In genomic region chr19:6274756-6275155, GRCh38 we compare ENCODE assay signal across 12 cellular contexts. TPM values are rescaled to one million over a fixed set of nuclear protein-coding genes. Genes with fewer than 3 reads are reported as not detected.
DNase-seq lines count a peak whose midpoint lies in the region; ATAC-seq and TF ChIP-seq lines count a peak whose summit lies in the region.
"Had no signal": no experiment of that assay in that cellular context is flagged by ENCODE, and none has a peak within 500 bp of the region (broad histone marks: within the 10 kb centered on the region; RNA-seq: fewer than 3 reads in every experiment).

No MANE protein-coding gene starts in this region.

- POLR2A ChIA-PET in IMR-90 (lab: Charles Lee; ENCODE audit: unreplicated experiment): interaction anchor here (0.6 kb wide), 1 partner anchor 96 kb away, joined by 3 read pairs; no protein-coding TSS in a partner anchor
- POLR2A ChIA-PET in CD4-positive, alpha-beta T cell (lab: Charles Lee): no interaction called here

- H3K9me3 ChIP-seq in IMR-90 (ENCODE audit: control insufficient read depth, insufficient read depth, low read length) (no peaks in the 10 kb centered on the region), liver (ENCODE audit: control insufficient read depth in 4 of 4, low read length in 3 of 4) (no peaks in the 10 kb centered on the region), stomach (no peaks in the 10 kb centered on the region)
- H3K9me3 ChIP-seq in CD4-positive, alpha-beta T cell (ENCODE audit: control insufficient read depth, low read length): no peaks in the 10 kb centered on the region

- peak overlapping the region; percentile 68; the same call in 1 of the 2 replicates for H3K4me2 ChIP-seq in IMR-90 (ENCODE audit: low read depth, low read length)

- peaks cover 66% of the 10 kb centered on the region for H3K4me1 ChIP-seq in IMR-90 (ENCODE audit: control insufficient read depth, insufficient read depth, low read length)
- peaks cover 60 to 91% (median 80%) of the 10 kb centered on the region in 4 donors for H3K4me1 ChIP-seq in liver (ENCODE audit: control insufficient read depth in 4 of 4, insufficient read depth in 4 of 4, low read length in 3 of 4)
- H3K4me1 ChIP-seq in stomach: peaks cover 86 to 96% (median 95%) of the 10 kb centered on the region in 4 donors

- H3K4me3 ChIP-seq in IMR-90 (ENCODE audit: insufficient read depth, low read depth, low read length): no peak overlapping the region
- H3K4me3 ChIP-seq in liver (ENCODE audit: low read depth in 1 of 3, low read length in 3 of 3): no peak overlapping the region
- H3K4me3 ChIP-seq in stomach: peak overlapping the region in 1 of 4 donors; percentile 26

- H2BK5ac ChIP-seq in IMR-90 (ENCODE audit: low read depth, low read length, poor library complexity, severe bottlenecking): peak overlapping the region; percentile 87

- TF ChIP-seq RAD21 in IMR-90 (IDR thresholded peaks at IDR 0.05; ENCODE audit: low read length) (no peak), liver (IDR thresholded peaks at IDR 0.05) (peak in 1 of 2 donors; percentile 42)

- peaks cover 57% of the 10 kb centered on the region for H3K9me1 ChIP-seq in IMR-90 (ENCODE audit: insufficient read depth, low read length)

- H2BK15ac ChIP-seq in IMR-90 (ENCODE audit: low read depth, low read length): peak overlapping the region; percentile 23; the same call in 1 of the 3 replicates

- CTCF ChIA-PET in IMR-90 (lab: Yijun Ruan, JAX): interaction anchor here (1.3 kb wide), 1 partner anchor 56 kb away, joined by 3 read pairs; no protein-coding TSS in a partner anchor
- CTCF ChIA-PET in CD4-positive, alpha-beta T cell (lab: Charles Lee): no interaction called here

- H2AK5ac ChIP-seq in IMR-90 (ENCODE audit: low read depth, low read length): peak overlapping the region; percentile 78

- H2BK20ac ChIP-seq in IMR-90 (ENCODE audit: low read depth, low read length): peak overlapping the region; percentile 61

- no peak overlapping the region for H3K27ac Mint-ChIP-seq in CD4-positive, alpha-beta T cell

- no peak for TF ChIP-seq CTCF in IMR-90 (conservative IDR thresholded peaks at IDR 0.05; ENCODE audit: low read depth, low read length)
- no peak for TF ChIP-seq CTCF in liver (IDR thresholded peaks at IDR 0.05; ENCODE audit: low read depth, low read length, missing input control)
- TF ChIP-seq CTCF in stomach (IDR thresholded peaks at IDR 0.05): no peak
- TF ChIP-seq CTCF in CD4-positive, alpha-beta T cell (IDR thresholded peaks at IDR 0.05): no peak

- peak overlapping the region; percentile 96 for H3K4ac ChIP-seq in IMR-90 (ENCODE audit: low read depth, low read length)

- H4K20me1 ChIP-seq in IMR-90 (ENCODE audit: insufficient read depth, low read length): peaks cover 83% of the 10 kb centered on the region

- WGBS in IMR-90 (ENCODE audit: extremely low coverage in 2 of 2, insufficient read length in 1 of 2), 2 experiments: 95% methylated on average over 13 of the region's 15 CpGs; no CpG with 5 or more reads in 1 of the 2 experiments
- WGBS in liver: 37% methylated on average over 15 of the region's 15 CpGs
- WGBS in stomach, 5 donors: 85 to 93% (median 91%) methylated on average over 15 of the region's 15 CpGs

- no peaks in the 10 kb centered on the region for H3K27me3 Mint-ChIP-seq in CD4-positive, alpha-beta T cell
- H3K27me3 Mint-ChIP-seq: IgD-negative memory B cell had no signal

- H3K36me3 ChIP-seq in IMR-90 (ENCODE audit: control insufficient read depth, insufficient read depth, low read length) (peaks cover 10% of the 10 kb centered on the region; the same call in 1 of the 2 replicates), liver (ENCODE audit: control insufficient read depth in 4 of 4, insufficient read depth in 3 of 4, low read depth in 1 of 4, low read length in 3 of 4) (peaks cover 0 to 4% (median under 1%) of the 10 kb centered on the region in 4 donors), stomach (peaks cover 8 to 10% (median 9%) of the 10 kb centered on the region in 4 donors)

- TF ChIP-seq EP300 in stomach (IDR thresholded peaks at IDR 0.05): no peak

- in situ Hi-C loops in IMR-90 (cut with MboI; ENCODE audit: low sequenced_read_pairs): loop anchor here (10.0 kb wide), 1 partner anchor 50 kb away; no protein-coding TSS in a partner anchor

- H3K27me3 ChIP-seq in IMR-90 (ENCODE audit: control insufficient read depth, insufficient read depth, low read length) (no peaks in the 10 kb centered on the region), liver (ENCODE audit: control insufficient read depth in 4 of 4, insufficient read depth in 4 of 4, low read length in 3 of 4) (no peaks in the 10 kb centered on the region), stomach (no peaks in the 10 kb centered on the region)
- H3K27me3 ChIP-seq in CD4-positive, alpha-beta T cell (ENCODE audit: control insufficient read depth, insufficient read depth, low read length): no peaks in the 10 kb centered on the region

- H3K14ac ChIP-seq in IMR-90 (replicated peaks; ENCODE audit: low read depth, low read length): peak overlapping the region; percentile 31

- no TSS peak for BruUV-seq in IMR-90 (replicated peaks; lab: Mats Ljungman, UMichigan)

- H3K4me3 Mint-ChIP-seq in CD4-positive, alpha-beta T cell: no peak overlapping the region

- no peak overlapping the region for H2AFZ ChIP-seq in IMR-90 (replicated peaks; ENCODE audit: low read length, poor library complexity)

- intact Hi-C loops in IMR-90 (cut with micrococcal nuclease): loop anchor here (5.0 kb wide), 1 partner anchor 42 kb away; no protein-coding TSS in a partner anchor
- intact Hi-C loops in stomach (cut with DNase I; ENCODE audit: low total_unique reads): no loop called here
- intact Hi-C loops in CD4-positive, alpha-beta T cell (cut with DNase I, micrococcal nuclease): no loop called here

- no peak for ATAC-seq in IMR-90 (ENCODE audit: low read depth)
- ATAC-seq in CD4-positive, alpha-beta T cell (ENCODE audit: poor library complexity): no peak

- DNase-seq in IMR-90 (no peak), cerebellum (ENCODE audit: low spot score) (peak; percentile 68), stomach (no peak), DMS53 treated with DMSO at 0.1 percent for 48 hours (lab: John Stamatoyannopoulos, UW; ENCODE audit: unreplicated experiment) (no peak), NCI-H345 (lab: John Stamatoyannopoulos, UW) (no peak), T-helper 2 cell (no peak)
- DNase-seq in CD4-positive, alpha-beta T cell: no peak
- DNase-seq: activated naive CD4-positive, alpha-beta T cell treated with anti-CD3 and anti-CD28 coated beads, Interleukin-2, amount 50 U/mL, for 16 hours; DMS79; NCI-H524 treated with DMSO at 0.1 percent for 48 hours had no signal

- H3K18ac ChIP-seq in IMR-90 (ENCODE audit: low read depth, low read length): no peak overlapping the region; the same call in 1 of the 2 replicates

- H4K5ac ChIP-seq in IMR-90 (ENCODE audit: low read depth, low read length): no peak overlapping the region; the same call in 1 of the 2 replicates

- peak overlapping the region; percentile 21; the same call in 1 of the 2 replicates for H3K23ac ChIP-seq in IMR-90 (ENCODE audit: low read depth, low read length)

- peak overlapping the region; percentile 53 to 57; a peak in 3 of 4 replicates for H4K8ac ChIP-seq in IMR-90 (ENCODE audit: low read depth in 2 of 2, low read length in 2 of 2)

- H4K91ac ChIP-seq in IMR-90 (ENCODE audit: insufficient read depth, low read depth, low read length): peak overlapping the region; percentile 82

- H3K9ac ChIP-seq in IMR-90 (ENCODE audit: low read depth, low read length) (peak overlapping the region; percentile 13; the same call in 1 of the 2 replicates), liver (ENCODE audit: low read depth in 1 of 2, low read length in 2 of 2) (peak overlapping the region in 1 of 2 donors; percentile 2)

- H2BK120ac ChIP-seq in IMR-90 (ENCODE audit: low read depth, low read length): peak overlapping the region; percentile 77

- H3K4me1 Mint-ChIP-seq in CD4-positive, alpha-beta T cell (ENCODE audit: low read depth): peaks cover 68% of the 10 kb centered on the region

- peak overlapping the region; percentile 6 for H2AK9ac ChIP-seq in IMR-90 (replicated peaks; ENCODE audit: low read depth, low read length, poor library complexity)

- H3K79me1 ChIP-seq in IMR-90 (ENCODE audit: low read depth in 1 of 2, low read length in 2 of 2): peaks cover 41 to 91% of the 10 kb centered on the region in 2 experiments

- H3K27ac ChIP-seq in IMR-90 (ENCODE audit: insufficient read depth, low read length) (peak overlapping the region; percentile 88), liver (ENCODE audit: low read depth in 1 of 2, low read length in 2 of 2) (peak overlapping the region; percentile 94 to 96), stomach (peak overlapping the region; percentile 75 to 94 (median 91))
- H3K27ac ChIP-seq in CD4-positive, alpha-beta T cell (ENCODE audit: low read depth, low read length): no peak overlapping the region

- 0 out of 2 replicates have a peak overlapping the region, but pooled peaks have one; percentile 19 for H3K56ac ChIP-seq in IMR-90 (ENCODE audit: extremely low read depth, insufficient read depth, low read length)

- H3K36me3 Mint-ChIP-seq in CD4-positive, alpha-beta T cell (ENCODE audit: low read depth): peaks cover 23% of the 10 kb centered on the region

- TF ChIP-seq POLR2A in IMR-90 (IDR thresholded peaks at IDR 0.05; ENCODE audit: low read depth, low read length) (no peak), stomach (IDR thresholded peaks at IDR 0.05) (no peak)

- dilution Hi-C loops in IMR-90 (cut with HindIII; ENCODE audit: low sequenced_read_pairs, unreplicated experiment): no loop called here

- H3K9me3 Mint-ChIP-seq in CD4-positive, alpha-beta T cell: no peaks in the 10 kb centered on the region
- H3K9me3 Mint-ChIP-seq: IgD-negative memory B cell had no signal

TF ChIP-seq in liver, 16 proteins besides CTCF, POLR2A, EP300 and RAD21 (continues in another document):
- no peak for TF ChIP-seq FOXA2 (IDR thresholded peaks at IDR 0.05)
- TF ChIP-seq TAF1 (conservative IDR thresholded peaks at IDR 0.05): no peak

RNA-seq across cellular contexts. Expression of gene MLLT1, which starts 5.0 kb away (rescaled TPM):
- total RNA-seq in IMR-90 (2012; rRNA removed) (1.3 and 1.7 TPM in 2 replicates), cerebellum (10.3 TPM), liver (1 to 10 TPM; 2.1 to 6.9 TPM), stomach (10 to 100 TPM in 3 of 5 donors, 1 to 10 TPM in 2; 3.1 to 30.4 (median 16.7) TPM)
- polyA plus RNA-seq in IMR-90 (2012; rRNA removed) (30.6 and 45.4 TPM in 2 replicates), liver (10 to 100 TPM in 1 of 2 donors, 1 to 10 TPM in 1; 7.7 to 15.6 TPM), stomach (10 to 100 TPM; 21.2 to 33.8 (median 27.4) TPM)
- 19.2 and 30.8 TPM in 2 replicates for polyA plus RNA-seq in IMR-90 (2012; cell fraction: cytosol; rRNA removed)
- polyA plus RNA-seq in IMR-90 (2012; cell fraction: nucleus; rRNA removed; ENCODE audit: low replicate concordance): 39.7 and 78.9 TPM in 2 replicates
- 10 to 100 TPM; 18.3 to 22.1 TPM for total RNA-seq in CD4-positive, alpha-beta T cell

RNA-seq across cellular contexts. Expression of gene ACER1, which starts 58.7 kb away (rescaled TPM):
- not detected in 2 replicates for total RNA-seq in IMR-90 (2012; rRNA removed)
- 0.11 TPM in 1 of 2 replicates, not detected in the other for polyA plus RNA-seq in IMR-90 (2012; rRNA removed)
- polyA plus RNA-seq in IMR-90 (2012; cell fraction: cytosol; rRNA removed): 0.04 TPM in 1 of 2 replicates, not detected in the other
- 0.08 TPM in 1 of 2 replicates, not detected in the other for polyA plus RNA-seq in IMR-90 (2012; cell fraction: nucleus; rRNA removed; ENCODE audit: low replicate concordance)
- total RNA-seq in cerebellum: not detected
- not detected for total RNA-seq in liver
- under 1 TPM in 1 of 2 donors, not detected in 1; 0.07 TPM for polyA plus RNA-seq in liver
- total RNA-seq in stomach: 1 to 10 TPM in 1 of 5 donors, not detected in 4; 3.5 TPM
- polyA plus RNA-seq in stomach: under 1 TPM in 1 of 3 donors, not detected in 2; 0.08 TPM
- total RNA-seq in CD4-positive, alpha-beta T cell: 1 to 10 TPM; 2.7 to 3.1 TPM
- polyA plus RNA-seq: IgD-negative memory B cell had no signal
